In genomic region chr18:48202899-48203260, GRCh38 we compare ENCODE assay signal across 21 cellular contexts.
A peak's percentile ranks its signal among the peaks of the same experiment; 100 is the strongest.
DNase-seq lines count a peak whose midpoint lies in the region; ATAC-seq and TF ChIP-seq lines count a peak whose summit lies in the region.
"Had no signal": no experiment of that assay in that cellular context is flagged by ENCODE, and none has a peak within 500 bp of the region (broad histone marks: within the 10 kb centered on the region; RNA-seq: fewer than 3 reads in every experiment).

No MANE protein-coding gene starts in this region.

- no peak overlapping the region for H3K27ac Mint-ChIP-seq in stimulated activated naive CD8-positive, alpha-beta T cell treated with anti-CD3 and anti-CD28 coated beads, Interleukin-15, amount 100 ng/mL, for 72 hours
- H3K27ac Mint-ChIP-seq in neural crest cell (ENCODE audit: unreplicated experiment), result peak overlapping the region; percentile 30
- H3K27ac Mint-ChIP-seq: CD4-positive, alpha-beta memory T cell; GM23338 had no signal

- TF ChIP-seq CTCF in VCaP (conservative IDR thresholded peaks at IDR 0.05) (no peak), neural crest cell (conservative IDR thresholded peaks at IDR 0.05) (no peak)

- H3K4me1 Mint-ChIP-seq in stimulated activated naive CD8-positive, alpha-beta T cell treated with anti-CD3 and anti-CD28 coated beads, Interleukin-15, amount 100 ng/mL, for 72 hours, result no peaks in the 10 kb centered on the region
- peaks cover 3% of the 10 kb centered on the region for H3K4me1 Mint-ChIP-seq in neural crest cell
- H3K4me1 Mint-ChIP-seq: CD4-positive, alpha-beta memory T cell had no signal

- DNase-seq in stimulated activated naive CD8-positive, alpha-beta T cell treated with anti-CD3 and anti-CD28 coated beads, Interleukin-15, amount 100 ng/mL, for 72 hours, result no peak
- no peak for DNase-seq in stimulated activated naive CD8-positive, alpha-beta T cell treated with anti-CD3 and anti-CD28 coated beads, Interleukin-15, Interleukin-2, amounts not matched to agents 100 U/mL and 50 U/mL, for 24 hours
- DNase-seq in neural crest cell (ENCODE audit: low read depth, low spot score) (no peak), anterior cingulate cortex (lab: John Stamatoyannopoulos, UW) (no peak), SK-N-DZ (ENCODE audit: low spot score) (no peak), hippocampal formation (lab: John Stamatoyannopoulos, UW) (no peak)
- DNase-seq: 8988T; ACHN; AML-193; BE2C; Calu3; CD4-positive, alpha-beta memory T cell; COR-L47; DMS53; DMS79 treated with DMSO at 0.1 percent for 48 hours; GF-D8; HCEC 1CT had no signal

- H3K27me3 Mint-ChIP-seq in stimulated activated naive CD8-positive, alpha-beta T cell treated with anti-CD3 and anti-CD28 coated beads, Interleukin-15, amount 100 ng/mL, for 72 hours, result peaks cover 61% of the 10 kb centered on the region
- peaks cover 16% of the 10 kb centered on the region for H3K27me3 Mint-ChIP-seq in neural crest cell (ENCODE audit: low read depth)

- peak overlapping the region; percentile 13; the same call in 1 of the 2 replicates for H3K27ac ChIP-seq in VCaP
- H3K27ac ChIP-seq: A549; BLaER1 treated with 17β-estradiol and CSF1 and Interleukin-3, amounts not matched to agents 10 nM and 100 nM had no signal

- no peaks in the 10 kb centered on the region for H3K9me3 Mint-ChIP-seq in stimulated activated naive CD8-positive, alpha-beta T cell treated with anti-CD3 and anti-CD28 coated beads, Interleukin-15, amount 100 ng/mL, for 72 hours
- no peaks in the 10 kb centered on the region for H3K9me3 Mint-ChIP-seq in neural crest cell
- H3K9me3 Mint-ChIP-seq: GM23338 had no signal

- H3K4me3 Mint-ChIP-seq in stimulated activated naive CD8-positive, alpha-beta T cell treated with anti-CD3 and anti-CD28 coated beads, Interleukin-15, amount 100 ng/mL, for 72 hours, result no peak overlapping the region
- no peak overlapping the region for H3K4me3 Mint-ChIP-seq in neural crest cell
- H3K4me3 Mint-ChIP-seq: CD4-positive, alpha-beta memory T cell; GM23338 had no signal

- no peaks in the 10 kb centered on the region for H3K36me3 Mint-ChIP-seq in neural crest cell (ENCODE audit: low read depth)
- H3K36me3 Mint-ChIP-seq: CD4-positive, alpha-beta memory T cell had no signal

- peak; percentile 33 for ATAC-seq in stimulated activated naive CD8-positive, alpha-beta T cell treated with anti-CD3 and anti-CD28 coated beads, Interleukin-15, amount 100 ng/mL, for 72 hours
- no peak for ATAC-seq in stimulated activated naive CD8-positive, alpha-beta T cell treated with anti-CD3 and anti-CD28 coated beads, Interleukin-15, Interleukin-2, amounts not matched to agents 100 U/mL and 50 U/mL, for 24 hours
- ATAC-seq: A549, GM23338 had no signal
